1 cellular context compared by ENCODE assay signal in genomic region chr1:89302697-89303332, GRCh38.
TF ChIP-seq lines count a peak whose summit lies in the region.

No MANE protein-coding gene starts in this region.

TF ChIP-seq in SK-N-SH, 30 proteins besides CTCF, POLR2A, EP300 and RAD21:
- TF ChIP-seq PBX3 (IDR thresholded peaks at IDR 0.05) (no peak), IRF3 (IDR thresholded peaks at IDR 0.05; ENCODE audit: low read depth, low read length) (no peak), GATA2 (CRISPR knock-in tag; IDR thresholded peaks at IDR 0.05) (no peak), TCF12 (IDR thresholded peaks at IDR 0.05) (no peak), EZH2phosphoT487 (IDR thresholded peaks at IDR 0.05; ENCODE audit: borderline replicate concordance, low read depth) (no peak), MXI1 (IDR thresholded peaks at IDR 0.05; ENCODE audit: low read depth, low read length) (no peak), FOSL2 (IDR thresholded peaks at IDR 0.05; ENCODE audit: borderline replicate concordance, low read depth) (no peak), USF2 (IDR thresholded peaks at IDR 0.05; ENCODE audit: borderline replicate concordance, low read depth, low read length) (no peak), ELF1 (IDR thresholded peaks at IDR 0.05) (no peak), NFIC (IDR thresholded peaks at IDR 0.05; ENCODE audit: borderline replicate concordance) (no peak), ZBTB33 (IDR thresholded peaks at IDR 0.05; ENCODE audit: borderline replicate concordance, low read depth) (no peak), RXRA (IDR thresholded peaks at IDR 0.05; ENCODE audit: borderline replicate concordance, low read depth) (no peak), TEAD4 (IDR thresholded peaks at IDR 0.05; ENCODE audit: borderline replicate concordance, insufficient read depth) (no peak), GABPA (IDR thresholded peaks at IDR 0.05; ENCODE audit: low read depth) (no peak), USF1 (IDR thresholded peaks at IDR 0.05; ENCODE audit: borderline replicate concordance, low read depth) (no peak)
